In genomic region chr3:9214599-9214998, GRCh38 we compare ENCODE assay signal across 15 cellular contexts. TPM values are rescaled to one million over a fixed set of nuclear protein-coding genes. Genes with fewer than 3 reads are reported as not detected.
DNase-seq lines count a peak whose midpoint lies in the region; ATAC-seq and FAIRE-seq lines count a peak whose summit lies in the region.
"Had no signal": no experiment of that assay in that cellular context is flagged by ENCODE, and none has a peak within 500 bp of the region (broad histone marks: within the 10 kb centered on the region; RNA-seq: fewer than 3 reads in every experiment).

No MANE protein-coding gene starts in this region.

- no peaks in the 10 kb centered on the region for H3K36me3 ChIP-seq in adipocyte (ENCODE audit: control insufficient read depth, insufficient read depth, low read length, severe bottlenecking)
- H3K36me3 ChIP-seq: gastrocnemius medialis, left ventricle myocardium inferior had no signal

- no peaks in the 10 kb centered on the region for H3K27me3 ChIP-seq in adipocyte (replicated peaks; ENCODE audit: control insufficient read depth, insufficient read depth, low read length)
- H3K27me3 ChIP-seq: gastrocnemius medialis had no signal

- in situ Hi-C loops in G401 (cut with HindIII; ENCODE audit: low sequenced_read_pairs): no loop called here

- ATAC-seq in left ventricle myocardium superior: no peak
- ATAC-seq: gastrocnemius medialis, Panc1, T-helper 17 cell had no signal

- no peak overlapping the region for H3K4me3 ChIP-seq in adipocyte (ENCODE audit: low read length)
- H3K4me3 ChIP-seq: gastrocnemius medialis, left ventricle myocardium inferior had no signal

- intact Hi-C loops in posterior vena cava (cut with DNase I): no loop called here
- intact Hi-C loops in left ventricle myocardium superior (cut with micrococcal nuclease): no loop called here

- H3K9ac ChIP-seq in adipocyte (ENCODE audit: low read length): no peak overlapping the region

- no peak for FAIRE-seq in urothelium cell line (lab: Jason Lieb, UNC)

- peaks cover 5% of the 10 kb centered on the region for H3K4me1 ChIP-seq in adipocyte (ENCODE audit: control insufficient read depth, insufficient read depth, low read length)

- DNase-seq in NCI-H2171 treated with DMSO at 0.1 percent for 48 hours (lab: John Stamatoyannopoulos, UW) (peak; percentile 47), NCI-H2171 (lab: John Stamatoyannopoulos, UW) (no peak), adipocyte (ENCODE audit: low read depth) (peak; percentile 62), glomerular visceral epithelial cell (ENCODE audit: extremely low spot score) (peak; percentile 1), urothelium cell line (ENCODE audit: low spot score) (peak; percentile 54), G401 (ENCODE audit: low spot score) (no peak), posterior vena cava (ENCODE audit: low spot score) (no peak), left ventricle myocardium superior (no peak)
- DNase-seq: activated CD4-positive, alpha-beta T cell treated with anti-CD3 and anti-CD28 coated beads for 48 hours; activated effector memory CD4-positive, alpha-beta T cell treated with Interleukin-2 at 50 U/mL for 16 hours; DND-41; gastrocnemius medialis; left ventricle myocardium inferior; T-helper 17 cell had no signal

- no peaks in the 10 kb centered on the region for H3K9me3 ChIP-seq in adipocyte (ENCODE audit: control insufficient read depth, low read length)
- H3K9me3 ChIP-seq: gastrocnemius medialis, left ventricle myocardium inferior had no signal

RNA-seq across cellular contexts. Expression of gene SRGAP3, which starts 34.8 kb away (rescaled TPM):
- 0.18 and 0.37 TPM in 2 replicates for total RNA-seq in G401 (2014; rRNA removed; shearing (Covaris generic))
- total RNA-seq in posterior vena cava: 1 to 10 TPM; 1.7 to 3.4 TPM
- total RNA-seq in left ventricle myocardium superior: 6.4 TPM

Comparison
In these comparisons a context has a peak if more than half of its experiments do, and no peak if none do; other contexts are left out.
1. DNase-seq: peak in NCI-H2171 treated with DMSO at 0.1 percent for 48 hours (single experiment), adipocyte (single experiment), glomerular visceral epithelial cell (single experiment) and urothelium cell line (single experiment); none in NCI-H2171 (single experiment), G401 (single experiment), posterior vena cava (single experiment) and left ventricle myocardium superior (single experiment).